Comparison of ENCODE assay signal across 8 cellular contexts in the genomic region with DNA sequence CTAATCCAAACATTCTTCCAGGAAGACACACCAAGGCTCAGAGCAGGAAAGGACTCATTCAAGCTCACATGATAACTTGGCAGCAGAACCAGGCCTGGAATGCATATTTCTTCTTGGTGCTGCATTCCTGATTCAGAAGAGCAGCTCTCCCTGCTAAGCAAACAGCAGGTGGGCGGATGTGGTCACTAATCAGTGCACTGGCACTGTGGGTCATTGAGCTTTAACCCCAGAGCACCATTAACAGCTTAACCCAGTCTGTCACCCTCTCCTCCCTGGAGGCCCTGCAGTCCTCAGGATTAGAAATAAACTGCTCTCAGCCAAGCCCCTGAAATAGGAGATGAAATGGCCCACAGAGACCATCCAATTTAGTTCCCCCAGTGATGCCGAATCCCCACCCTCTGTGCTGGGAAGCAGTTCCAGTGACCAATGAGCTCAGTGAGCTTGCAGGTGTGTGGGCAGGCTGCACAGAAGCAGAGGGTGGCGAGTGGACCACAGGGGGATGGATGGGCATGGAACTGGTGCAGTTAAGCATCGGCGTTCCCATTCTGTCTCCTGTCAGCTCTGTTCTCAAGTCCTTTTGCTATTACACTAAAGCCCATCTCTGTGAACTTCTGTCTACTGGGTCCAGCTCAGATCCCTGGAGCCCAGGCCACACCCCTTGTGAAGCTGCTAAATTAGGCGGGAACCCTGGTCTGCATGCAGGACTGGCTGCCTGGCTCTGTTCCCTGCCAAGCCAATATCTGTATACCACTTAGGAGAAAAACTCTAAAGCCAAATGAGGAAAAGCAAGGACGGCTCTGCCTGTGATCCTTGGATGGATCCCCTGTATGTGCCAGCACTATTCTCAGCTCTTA. TPM values are rescaled to one million over a fixed set of nuclear protein-coding genes. Genes with fewer than 3 reads are reported as not detected.
A peak's percentile ranks its signal among the peaks of the same experiment; 100 is the strongest.
DNase-seq lines count a peak whose midpoint lies in the region; ATAC-seq and TF ChIP-seq lines count a peak whose summit lies in the region.

No MANE protein-coding gene starts in this region.

- H3K9me2 ChIP-seq in GM23338 (ENCODE audit: insufficient read depth) (0 out of 2 replicates have a peak, but pooled peaks cover 4% of the 10 kb centered on the region), SK-N-SH (no peaks in the 10 kb centered on the region)

- H3K27ac Mint-ChIP-seq in GM23338 (no peak overlapping the region), glutamatergic neuron (ENCODE audit: unreplicated experiment) (no peak overlapping the region)

- no peak overlapping the region for H3K27ac ChIP-seq in GM23338 (ENCODE audit: low read depth)
- no peak overlapping the region for H3K27ac ChIP-seq in SK-N-SH (ENCODE audit: low read depth in 2 of 2, low read length in 1 of 2)

- H3K4me3 Mint-ChIP-seq in GM23338 (no peak overlapping the region), glutamatergic neuron (ENCODE audit: unreplicated experiment) (no peak overlapping the region)
- H3K4me3 Mint-ChIP-seq in activated T-cell treated with anti-CD3 and anti-CD28 coated beads, Interleukin-2, amount 50 U/mL, for 4 hours = no peak overlapping the region

- whole genome bisulfite sequencing in SK-N-SH (ENCODE audit: low lambda C conversion rate) = 94% methylated on average over 7 of the region's 7 CpGs

- ATAC-seq in GM23338 = peak; percentile 63
- no peak for ATAC-seq in activated T-cell treated with anti-CD3 and anti-CD28 coated beads, Interleukin-2, amount 50 U/mL, for 4 hours

- H3F3A ChIP-seq in GM23338 (replicated peaks; ENCODE audit: low read depth) (no peaks in the 10 kb centered on the region), SK-N-SH (replicated peaks; ENCODE audit: insufficient read depth) (no peaks in the 10 kb centered on the region)

- H3K4me3 ChIP-seq in GM23338 = no peak overlapping the region
- H3K4me3 ChIP-seq in SK-N-SH (ENCODE audit: low read depth in 2 of 2, low read length in 1 of 2) = no peak overlapping the region
- H3K4me3 ChIP-seq in skeletal muscle satellite cell (ENCODE audit: low read length) = peak overlapping the region; percentile 36
- no peak overlapping the region for H3K4me3 ChIP-seq in HAP-1

- TF ChIP-seq RAD21 in SK-N-SH (IDR thresholded peaks at IDR 0.05; ENCODE audit: low read length) = no peak

- H3K36me3 ChIP-seq in GM23338 (ENCODE audit: insufficient read depth) (no peaks in the 10 kb centered on the region), SK-N-SH (replicated peaks in 1 of 2; ENCODE audit: control insufficient read depth in 1 of 2, insufficient read depth in 2 of 2, low read length in 1 of 2) (no peaks in the 10 kb centered on the region), skeletal muscle satellite cell (ENCODE audit: insufficient read depth, low read length) (no peaks in the 10 kb centered on the region), HAP-1 (replicated peaks) (no peaks in the 10 kb centered on the region)

- no peaks in the 10 kb centered on the region for H3K36me3 Mint-ChIP-seq in GM23338 (ENCODE audit: low read depth)
- no peaks in the 10 kb centered on the region for H3K36me3 Mint-ChIP-seq in glutamatergic neuron (ENCODE audit: unreplicated experiment)
- no peaks in the 10 kb centered on the region for H3K36me3 Mint-ChIP-seq in activated T-cell treated with anti-CD3 and anti-CD28 coated beads, Interleukin-2, amount 50 U/mL, for 4 hours (ENCODE audit: insufficient read depth)

- no peaks in the 10 kb centered on the region for H4K20me1 ChIP-seq in GM23338 (replicated peaks; ENCODE audit: insufficient read depth)
- no peaks in the 10 kb centered on the region for H4K20me1 ChIP-seq in SK-N-SH (ENCODE audit: insufficient read depth)

- no peak for TF ChIP-seq CTCF in GM23338 (conservative IDR thresholded peaks at IDR 0.05; ENCODE audit: low read depth in 2 of 2)
- TF ChIP-seq CTCF in SK-N-SH (IDR thresholded peaks at IDR 0.05) = no peak
- no peak for TF ChIP-seq CTCF in glutamatergic neuron (IDR thresholded peaks at IDR 0.05; ENCODE audit: partially characterized antibody, unreplicated experiment)

- no peaks in the 10 kb centered on the region for H3K79me2 ChIP-seq in GM23338 (replicated peaks; ENCODE audit: insufficient read depth)
- H3K79me2 ChIP-seq in SK-N-SH (ENCODE audit: insufficient read depth) = no peaks in the 10 kb centered on the region

- H3K27me3 ChIP-seq in GM23338 (ENCODE audit: insufficient read depth) (no peaks in the 10 kb centered on the region), SK-N-SH (ENCODE audit: insufficient read depth) (no peaks in the 10 kb centered on the region), skeletal muscle satellite cell (ENCODE audit: control insufficient read depth, insufficient read depth, low read length) (no peaks in the 10 kb centered on the region), HAP-1 (ENCODE audit: low read depth) (no peaks in the 10 kb centered on the region)

- H3K4me1 ChIP-seq in GM23338 (ENCODE audit: insufficient read depth) = no peaks in the 10 kb centered on the region
- peaks cover 0 to 14% of the 10 kb centered on the region in 2 experiments; a peak in 1 of 4 replicates for H3K4me1 ChIP-seq in SK-N-SH (ENCODE audit: control insufficient read depth in 1 of 2, insufficient read depth in 2 of 2, low read depth in 1 of 2, low read length in 1 of 2)
- peaks cover 33% of the 10 kb centered on the region for H3K4me1 ChIP-seq in skeletal muscle satellite cell (ENCODE audit: control insufficient read depth, insufficient read depth, low read length)
- no peaks in the 10 kb centered on the region for H3K4me1 ChIP-seq in HAP-1

- H3K4me2 ChIP-seq in GM23338 (no peak overlapping the region), SK-N-SH (no peak overlapping the region), skeletal muscle satellite cell (ENCODE audit: low read length) (peak overlapping the region; percentile 40)

- H3K4me1 Mint-ChIP-seq in GM23338 (peaks cover 13% of the 10 kb centered on the region), glutamatergic neuron (ENCODE audit: low read depth, unreplicated experiment) (peaks cover 9% of the 10 kb centered on the region)
- H3K4me1 Mint-ChIP-seq in activated T-cell treated with anti-CD3 and anti-CD28 coated beads, Interleukin-2, amount 50 U/mL, for 4 hours (ENCODE audit: low read depth) = peaks cover 4% of the 10 kb centered on the region

- H3K9me3 Mint-ChIP-seq in GM23338 (no peaks in the 10 kb centered on the region), glutamatergic neuron (ENCODE audit: unreplicated experiment) (peaks cover 2% of the 10 kb centered on the region)
- no peaks in the 10 kb centered on the region for H3K9me3 Mint-ChIP-seq in activated T-cell treated with anti-CD3 and anti-CD28 coated beads, Interleukin-2, amount 50 U/mL, for 4 hours

- H2AFZ ChIP-seq in GM23338 = no peak overlapping the region
- no peak overlapping the region for H2AFZ ChIP-seq in SK-N-SH (ENCODE audit: low read depth)

- POLR2A ChIA-PET in SK-N-SH (lab: Yijun Ruan, JAX) = interaction anchor here (1.1 to 2.7 kb wide), 2 partner anchors 16 to 112 kb away, joined by 3 to 15 read pairs; partner anchors contain the start of genes MEGF9 and PSMD5

- no peak for TF ChIP-seq EP300 in SK-N-SH (IDR thresholded peaks at IDR 0.05; ENCODE audit: borderline replicate concordance in 1 of 2, low read depth in 1 of 2, low read length in 1 of 2)

- DNase-seq in GM23338 (ENCODE audit: low spot score) (peak; percentile 44), SK-N-SH (no peak), glutamatergic neuron (peak; percentile 43), HAP-1 (ENCODE audit: low spot score in 2 of 2) (no peak), 8988T (no peak)
- DNase-seq in activated T-cell treated with anti-CD3 and anti-CD28 coated beads, Interleukin-2, amount 50 U/mL, for 4 hours = no peak
- no peak for DNase-seq in activated CD4-positive, alpha-beta T cell treated with anti-CD3 and anti-CD28 coated beads, Interleukin-2, amount 50 U/mL, for 1 hour

- CTCF ChIA-PET in SK-N-SH (lab: Yijun Ruan, JAX) = interaction anchor here (1.1 to 2.8 kb wide), 6 partner anchors 12 to 268 kb away, joined by 3 to 10 read pairs (median 5); no protein-coding TSS in a partner anchor

- H3K9me3 ChIP-seq in SK-N-SH = no peaks in the 10 kb centered on the region
- H3K9me3 ChIP-seq in skeletal muscle satellite cell (replicated peaks; ENCODE audit: low read length) = no peaks in the 10 kb centered on the region
- no peaks in the 10 kb centered on the region for H3K9me3 ChIP-seq in HAP-1

- in situ Hi-C loops in HAP-1 (cut with MboI; ENCODE audit: low sequenced_read_pairs) = loop anchor here (25.0 kb wide), 1 partner anchor 656 kb away; no protein-coding TSS in a partner anchor

- peaks cover 8% of the 10 kb centered on the region for H3K27me3 Mint-ChIP-seq in GM23338 (ENCODE audit: insufficient read depth, low read depth, poor library complexity)
- H3K27me3 Mint-ChIP-seq in glutamatergic neuron (ENCODE audit: unreplicated experiment) = peaks cover 2% of the 10 kb centered on the region
- H3K27me3 Mint-ChIP-seq in activated T-cell treated with anti-CD3 and anti-CD28 coated beads, Interleukin-2, amount 50 U/mL, for 4 hours (ENCODE audit: low read depth) = no peaks in the 10 kb centered on the region

- H3K9ac ChIP-seq in SK-N-SH (no peak overlapping the region), skeletal muscle satellite cell (ENCODE audit: low read depth, low read length) (no peak overlapping the region)

TF ChIP-seq in SK-N-SH, 30 proteins besides CTCF, POLR2A, EP300 and RAD21:
- no peak for TF ChIP-seq MXI1 (IDR thresholded peaks at IDR 0.05; ENCODE audit: low read depth, low read length)
- TF ChIP-seq NFIC (IDR thresholded peaks at IDR 0.05; ENCODE audit: borderline replicate concordance) = peak; percentile 58; the same call in 1 of the 2 replicates
- TF ChIP-seq TCF12 (IDR thresholded peaks at IDR 0.05) = peak; percentile 23; the same call in 1 of the 2 replicates
- no peak for TF ChIP-seq RXRA (IDR thresholded peaks at IDR 0.05; ENCODE audit: borderline replicate concordance, low read depth)

RNA-seq across cellular contexts. Expression of gene MEGF9, which starts 16.6 kb away (rescaled TPM):
- total RNA-seq in GM23338 (2014; rRNA removed; shearing (Covaris generic)) = 1.4 and 1.6 TPM in 2 replicates
- polyA plus RNA-seq in GM23338 (2016; fragmentation: Nextera tagmentation; extraction: Ambion mirVana) (0.87 and 0.90 TPM in 2 replicates), SK-N-SH (2012; rRNA removed) (1.8 and 2.2 TPM in 2 replicates)
- polyA plus RNA-seq in SK-N-SH (2012; cell fraction: cytosol; rRNA removed) = 3.1 and 3.3 TPM in 2 replicates
- 1.00 and 1.5 TPM in 2 replicates for polyA plus RNA-seq in SK-N-SH (2012; cell fraction: nucleus; rRNA removed)
- total RNA-seq in glutamatergic neuron (ENCODE audit: unreplicated experiment) = 25.4 TPM
- total RNA-seq in skeletal muscle satellite cell (2012; rRNA removed) = 6.1 and 6.3 TPM in 2 replicates
- 1 to 10 TPM; 3.1 to 4.2 (median 3.4) TPM for total RNA-seq in activated T-cell treated with anti-CD3 and anti-CD28 coated beads, Interleukin-2, amount 50 U/mL, for 4 hours

Comparison
In these comparisons a context has a peak if more than half of its experiments do, and no peak if none do; other contexts are left out.
1. DNase-seq: peak in GM23338 (single experiment) and glutamatergic neuron (single experiment); none in SK-N-SH (single experiment), HAP-1 (0 of 2), activated T-cell treated with anti-CD3 and anti-CD28 coated beads, Interleukin-2, amount 50 U/mL, for 4 hours (single experiment), 8988T (single experiment) and activated CD4-positive, alpha-beta T cell treated with anti-CD3 and anti-CD28 coated beads, Interleukin-2, amount 50 U/mL, for 1 hour (single experiment).